1 cellular context compared by ENCODE assay signal in the genomic region with DNA sequence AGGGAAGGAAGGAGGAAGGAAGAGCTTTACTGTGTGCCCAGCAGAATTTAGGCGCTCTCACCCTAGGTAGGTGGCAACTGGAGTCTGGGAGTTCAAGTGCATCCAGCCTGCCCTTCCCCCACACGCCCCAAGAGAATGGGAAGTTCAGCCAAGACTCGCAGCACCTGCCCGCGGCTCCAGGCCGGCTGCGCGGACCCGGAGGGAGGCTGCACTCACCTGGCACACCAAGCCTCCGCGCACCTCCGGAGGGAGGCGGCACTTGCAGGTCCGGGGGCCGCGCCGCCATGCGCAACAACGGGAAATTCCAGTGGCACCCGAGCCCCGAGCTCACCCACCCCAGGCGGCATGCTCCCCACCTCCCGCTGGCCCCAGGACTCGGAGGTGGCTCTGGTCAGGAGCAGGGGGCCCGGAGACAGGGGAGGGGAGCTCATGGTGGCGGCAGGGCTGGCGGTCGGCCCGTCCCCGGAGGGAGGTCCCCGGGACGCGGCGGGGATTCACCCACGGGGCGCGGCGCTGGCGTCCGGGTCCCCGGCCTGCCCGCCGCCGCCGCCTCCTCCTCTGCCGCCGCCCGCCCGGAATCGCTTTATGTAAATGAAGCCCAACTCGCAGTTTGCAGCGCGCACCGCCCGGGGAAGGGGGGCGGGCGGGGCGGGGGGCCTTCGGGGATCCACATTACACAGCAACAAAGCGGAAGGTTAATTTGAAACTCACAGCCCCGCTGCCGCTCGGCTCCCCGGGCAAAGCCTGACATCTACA.
TF ChIP-seq lines count a peak whose summit lies in the region.

A gene with protein sequence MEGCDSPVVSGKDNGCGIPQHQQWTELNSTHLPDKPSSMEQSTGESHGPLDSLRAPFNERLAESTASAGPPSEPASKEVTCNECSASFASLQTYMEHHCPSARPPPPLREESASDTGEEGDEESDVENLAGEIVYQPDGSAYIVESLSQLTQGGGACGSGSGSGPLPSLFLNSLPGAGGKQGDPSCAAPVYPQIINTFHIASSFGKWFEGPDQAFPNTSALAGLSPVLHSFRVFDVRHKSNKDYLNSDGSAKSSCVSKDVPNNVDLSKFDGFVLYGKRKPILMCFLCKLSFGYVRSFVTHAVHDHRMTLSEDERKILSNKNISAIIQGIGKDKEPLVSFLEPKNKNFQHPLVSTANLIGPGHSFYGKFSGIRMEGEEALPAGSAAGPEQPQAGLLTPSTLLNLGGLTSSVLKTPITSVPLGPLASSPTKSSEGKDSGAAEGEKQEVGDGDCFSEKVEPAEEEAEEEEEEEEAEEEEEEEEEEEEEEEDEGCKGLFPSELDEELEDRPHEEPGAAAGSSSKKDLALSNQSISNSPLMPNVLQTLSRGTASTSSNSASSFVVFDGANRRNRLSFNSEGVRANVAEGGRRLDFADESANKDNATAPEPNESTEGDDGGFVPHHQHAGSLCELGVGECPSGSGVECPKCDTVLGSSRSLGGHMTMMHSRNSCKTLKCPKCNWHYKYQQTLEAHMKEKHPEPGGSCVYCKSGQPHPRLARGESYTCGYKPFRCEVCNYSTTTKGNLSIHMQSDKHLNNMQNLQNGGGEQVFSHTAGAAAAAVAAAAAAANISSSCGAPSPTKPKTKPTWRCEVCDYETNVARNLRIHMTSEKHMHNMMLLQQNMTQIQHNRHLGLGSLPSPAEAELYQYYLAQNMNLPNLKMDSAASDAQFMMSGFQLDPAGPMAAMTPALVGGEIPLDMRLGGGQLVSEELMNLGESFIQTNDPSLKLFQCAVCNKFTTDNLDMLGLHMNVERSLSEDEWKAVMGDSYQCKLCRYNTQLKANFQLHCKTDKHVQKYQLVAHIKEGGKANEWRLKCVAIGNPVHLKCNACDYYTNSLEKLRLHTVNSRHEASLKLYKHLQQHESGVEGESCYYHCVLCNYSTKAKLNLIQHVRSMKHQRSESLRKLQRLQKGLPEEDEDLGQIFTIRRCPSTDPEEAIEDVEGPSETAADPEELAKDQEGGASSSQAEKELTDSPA (N-terminal part only) (minus strand): TSS at position 593 of the 756 bp plus-strand sequence. CDS start 87,983 bp downstream, outside the sequence.

TF ChIP-seq in HepG2, 621 proteins besides CTCF, POLR2A, EP300 and RAD21 (continued from another document and continues in another):
- TF ChIP-seq, protein P1, sequence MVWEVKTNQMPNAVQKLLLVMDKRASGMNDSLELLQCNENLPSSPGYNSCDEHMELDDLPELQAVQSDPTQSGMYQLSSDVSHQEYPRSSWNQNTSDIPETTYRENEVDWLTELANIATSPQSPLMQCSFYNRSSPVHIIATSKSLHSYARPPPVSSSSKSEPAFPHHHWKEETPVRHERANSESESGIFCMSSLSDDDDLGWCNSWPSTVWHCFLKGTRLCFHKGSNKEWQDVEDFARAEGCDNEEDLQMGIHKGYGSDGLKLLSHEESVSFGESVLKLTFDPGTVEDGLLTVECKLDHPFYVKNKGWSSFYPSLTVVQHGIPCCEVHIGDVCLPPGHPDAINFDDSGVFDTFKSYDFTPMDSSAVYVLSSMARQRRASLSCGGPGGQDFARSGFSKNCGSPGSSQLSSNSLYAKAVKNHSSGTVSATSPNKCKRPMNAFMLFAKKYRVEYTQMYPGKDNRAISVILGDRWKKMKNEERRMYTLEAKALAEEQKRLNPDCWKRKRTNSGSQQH (CRISPR knock-in tag; IDR thresholded peaks at IDR 0.05; ENCODE audit: low read depth) = no peak
- TF ChIP-seq, protein P2, sequence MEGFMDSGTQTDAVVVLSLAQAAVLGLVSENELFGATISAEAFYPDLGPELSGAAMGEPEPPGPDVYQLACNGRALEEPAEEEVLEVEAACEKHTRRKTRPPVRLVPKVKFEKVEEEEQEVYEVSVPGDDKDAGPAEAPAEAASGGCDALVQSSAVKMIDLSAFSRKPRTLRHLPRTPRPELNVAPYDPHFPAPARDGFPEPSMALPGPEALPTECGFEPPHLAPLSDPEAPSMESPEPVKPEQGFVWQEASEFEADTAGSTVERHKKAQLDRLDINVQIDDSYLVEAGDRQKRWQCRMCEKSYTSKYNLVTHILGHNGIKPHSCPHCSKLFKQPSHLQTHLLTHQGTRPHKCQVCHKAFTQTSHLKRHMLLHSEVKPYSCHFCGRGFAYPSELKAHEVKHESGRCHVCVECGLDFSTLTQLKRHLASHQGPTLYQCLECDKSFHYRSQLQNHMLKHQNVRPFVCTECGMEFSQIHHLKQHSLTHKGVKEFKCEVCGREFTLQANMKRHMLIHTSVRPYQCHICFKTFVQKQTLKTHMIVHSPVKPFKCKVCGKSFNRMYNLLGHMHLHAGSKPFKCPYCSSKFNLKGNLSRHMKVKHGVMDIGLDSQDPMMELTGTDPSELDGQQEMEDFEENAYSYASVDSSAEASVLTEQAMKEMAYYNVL (CRISPR knock-in tag; IDR thresholded peaks at IDR 0.05; ENCODE audit: borderline replicate concordance) = no peak; the same call in 1 of the 2 replicates
- no peak; the same call in 1 of the 2 replicates for TF ChIP-seq SRY (CRISPR knock-in tag; IDR thresholded peaks at IDR 0.05)
- TF ChIP-seq GATAD2A (CRISPR knock-in tag; IDR thresholded peaks at IDR 0.05) = peak; percentile 58; the same call in 1 of the 2 replicates
- TF ChIP-seq, protein P3, sequence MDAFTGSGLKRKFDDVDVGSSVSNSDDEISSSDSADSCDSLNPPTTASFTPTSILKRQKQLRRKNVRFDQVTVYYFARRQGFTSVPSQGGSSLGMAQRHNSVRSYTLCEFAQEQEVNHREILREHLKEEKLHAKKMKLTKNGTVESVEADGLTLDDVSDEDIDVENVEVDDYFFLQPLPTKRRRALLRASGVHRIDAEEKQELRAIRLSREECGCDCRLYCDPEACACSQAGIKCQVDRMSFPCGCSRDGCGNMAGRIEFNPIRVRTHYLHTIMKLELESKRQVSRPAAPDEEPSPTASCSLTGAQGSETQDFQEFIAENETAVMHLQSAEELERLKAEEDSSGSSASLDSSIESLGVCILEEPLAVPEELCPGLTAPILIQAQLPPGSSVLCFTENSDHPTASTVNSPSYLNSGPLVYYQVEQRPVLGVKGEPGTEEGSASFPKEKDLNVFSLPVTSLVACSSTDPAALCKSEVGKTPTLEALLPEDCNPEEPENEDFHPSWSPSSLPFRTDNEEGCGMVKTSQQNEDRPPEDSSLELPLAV (CRISPR knock-in tag; conservative IDR thresholded peaks at IDR 0.05; ENCODE audit: low read depth) = 0 out of 2 replicates have a peak, but pooled peaks have one; percentile 40
- TF ChIP-seq FLYWCH1 (CRISPR knock-in tag; IDR thresholded peaks at IDR 0.05) = 0 out of 2 replicates have a peak, but pooled peaks have one; percentile 12
- TF ChIP-seq, protein P4, sequence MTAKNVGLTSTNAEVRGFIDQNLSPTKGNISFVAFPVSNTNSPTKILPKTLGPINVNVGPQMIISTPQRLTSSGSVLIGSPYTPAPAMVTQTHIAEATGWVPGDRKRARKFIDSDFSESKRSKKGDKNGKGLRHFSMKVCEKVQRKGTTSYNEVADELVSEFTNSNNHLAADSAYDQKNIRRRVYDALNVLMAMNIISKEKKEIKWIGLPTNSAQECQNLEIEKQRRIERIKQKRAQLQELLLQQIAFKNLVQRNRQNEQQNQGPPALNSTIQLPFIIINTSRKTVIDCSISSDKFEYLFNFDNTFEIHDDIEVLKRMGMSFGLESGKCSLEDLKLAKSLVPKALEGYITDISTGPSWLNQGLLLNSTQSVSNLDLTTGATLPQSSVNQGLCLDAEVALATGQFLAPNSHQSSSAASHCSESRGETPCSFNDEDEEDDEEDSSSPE (CRISPR knock-in tag; IDR thresholded peaks at IDR 0.05) = no peak; the same call in 1 of the 2 replicates
- TF ChIP-seq TSC22D2 (CRISPR knock-in tag; IDR thresholded peaks at IDR 0.05; ENCODE audit: borderline replicate concordance) = no peak
- TF ChIP-seq TEAD3 (CRISPR knock-in tag; optimal IDR thresholded peaks at IDR 0.05; ENCODE audit: borderline replicate concordance) = no peak
- no peak for TF ChIP-seq ZNF569 (CRISPR knock-in tag; IDR thresholded peaks at IDR 0.05; ENCODE audit: borderline replicate concordance)
- no peak for TF ChIP-seq HHEX (CRISPR knock-in tag; IDR thresholded peaks at IDR 0.05)
- TF ChIP-seq KDM5A (IDR thresholded peaks at IDR 0.05; ENCODE audit: borderline replicate concordance, low read length) = no peak
- no peak for TF ChIP-seq ATM (IDR thresholded peaks at IDR 0.05; ENCODE audit: borderline replicate concordance)
- TF ChIP-seq SETDB1 (CRISPR knock-in tag; IDR thresholded peaks at IDR 0.05; ENCODE audit: borderline replicate concordance) = no peak
- TF ChIP-seq FOXM1 (CRISPR knock-in tag; IDR thresholded peaks at IDR 0.05) = no peak
- TF ChIP-seq MTA3 (CRISPR knock-in tag; IDR thresholded peaks at IDR 0.05) = no peak
- TF ChIP-seq ZSCAN25 (CRISPR knock-in tag; IDR thresholded peaks at IDR 0.05) = no peak
- TF ChIP-seq ZNF883 (CRISPR knock-in tag; IDR thresholded peaks at IDR 0.05; ENCODE audit: not compliant biosample characterization) = no peak
- TF ChIP-seq, protein P5, sequence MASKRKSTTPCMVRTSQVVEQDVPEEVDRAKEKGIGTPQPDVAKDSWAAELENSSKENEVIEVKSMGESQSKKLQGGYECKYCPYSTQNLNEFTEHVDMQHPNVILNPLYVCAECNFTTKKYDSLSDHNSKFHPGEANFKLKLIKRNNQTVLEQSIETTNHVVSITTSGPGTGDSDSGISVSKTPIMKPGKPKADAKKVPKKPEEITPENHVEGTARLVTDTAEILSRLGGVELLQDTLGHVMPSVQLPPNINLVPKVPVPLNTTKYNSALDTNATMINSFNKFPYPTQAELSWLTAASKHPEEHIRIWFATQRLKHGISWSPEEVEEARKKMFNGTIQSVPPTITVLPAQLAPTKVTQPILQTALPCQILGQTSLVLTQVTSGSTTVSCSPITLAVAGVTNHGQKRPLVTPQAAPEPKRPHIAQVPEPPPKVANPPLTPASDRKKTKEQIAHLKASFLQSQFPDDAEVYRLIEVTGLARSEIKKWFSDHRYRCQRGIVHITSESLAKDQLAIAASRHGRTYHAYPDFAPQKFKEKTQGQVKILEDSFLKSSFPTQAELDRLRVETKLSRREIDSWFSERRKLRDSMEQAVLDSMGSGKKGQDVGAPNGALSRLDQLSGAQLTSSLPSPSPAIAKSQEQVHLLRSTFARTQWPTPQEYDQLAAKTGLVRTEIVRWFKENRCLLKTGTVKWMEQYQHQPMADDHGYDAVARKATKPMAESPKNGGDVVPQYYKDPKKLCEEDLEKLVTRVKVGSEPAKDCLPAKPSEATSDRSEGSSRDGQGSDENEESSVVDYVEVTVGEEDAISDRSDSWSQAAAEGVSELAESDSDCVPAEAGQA (IDR thresholded peaks at IDR 0.05; ENCODE audit: low read depth) = 0 out of 2 replicates have a peak, but pooled peaks have one; percentile 16
- TF ChIP-seq, protein P5 (CRISPR knock-in tag; IDR thresholded peaks at IDR 0.05; ENCODE audit: borderline replicate concordance) = no peak
- TF ChIP-seq ELF1 (CRISPR knock-in tag; IDR thresholded peaks at IDR 0.05) = no peak; the same call in 1 of the 2 replicates
- no peak for TF ChIP-seq ZKSCAN1 (IDR thresholded peaks at IDR 0.05; ENCODE audit: low read length)
- no peak for TF ChIP-seq RFX5 (IDR thresholded peaks at IDR 0.05; ENCODE audit: low read depth, low read length)
- TF ChIP-seq HNF4G (IDR thresholded peaks at IDR 0.05; ENCODE audit: borderline replicate concordance, low read depth, low read length) = 0 out of 2 replicates have a peak, but pooled peaks have one; percentile 10
- TF ChIP-seq HNF4G (CRISPR knock-in tag; IDR thresholded peaks at IDR 0.05; ENCODE audit: borderline replicate concordance, low read depth) = peak; percentile 50; the same call in 1 of the 2 replicates
- no peak for TF ChIP-seq HOXA7 (CRISPR knock-in tag; IDR thresholded peaks at IDR 0.05)
- TF ChIP-seq, protein P6, sequence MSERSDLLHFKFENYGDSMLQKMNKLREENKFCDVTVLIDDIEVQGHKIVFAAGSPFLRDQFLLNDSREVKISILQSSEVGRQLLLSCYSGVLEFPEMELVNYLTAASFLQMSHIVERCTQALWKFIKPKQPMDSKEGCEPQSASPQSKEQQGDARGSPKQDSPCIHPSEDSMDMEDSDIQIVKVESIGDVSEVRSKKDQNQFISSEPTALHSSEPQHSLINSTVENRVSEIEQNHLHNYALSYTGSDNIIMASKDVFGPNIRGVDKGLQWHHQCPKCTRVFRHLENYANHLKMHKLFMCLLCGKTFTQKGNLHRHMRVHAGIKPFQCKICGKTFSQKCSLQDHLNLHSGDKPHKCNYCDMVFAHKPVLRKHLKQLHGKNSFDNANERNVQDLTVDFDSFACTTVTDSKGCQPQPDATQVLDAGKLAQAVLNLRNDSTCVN (CRISPR knock-in tag; IDR thresholded peaks at IDR 0.05; ENCODE audit: borderline replicate concordance) = no peak; the same call in 1 of the 2 replicates
- TF ChIP-seq ZFP90 (CRISPR knock-in tag; IDR thresholded peaks at IDR 0.05; ENCODE audit: borderline replicate concordance) = no peak
- TF ChIP-seq PCBP1 (IDR thresholded peaks at IDR 0.05; ENCODE audit: borderline replicate concordance, low read depth, low read length) = 0 out of 2 replicates have a peak, but pooled peaks have one; percentile 36
- TF ChIP-seq ZNF510 (CRISPR knock-in tag; IDR thresholded peaks at IDR 0.05; ENCODE audit: low read depth) = no peak
- TF ChIP-seq, protein P7, sequence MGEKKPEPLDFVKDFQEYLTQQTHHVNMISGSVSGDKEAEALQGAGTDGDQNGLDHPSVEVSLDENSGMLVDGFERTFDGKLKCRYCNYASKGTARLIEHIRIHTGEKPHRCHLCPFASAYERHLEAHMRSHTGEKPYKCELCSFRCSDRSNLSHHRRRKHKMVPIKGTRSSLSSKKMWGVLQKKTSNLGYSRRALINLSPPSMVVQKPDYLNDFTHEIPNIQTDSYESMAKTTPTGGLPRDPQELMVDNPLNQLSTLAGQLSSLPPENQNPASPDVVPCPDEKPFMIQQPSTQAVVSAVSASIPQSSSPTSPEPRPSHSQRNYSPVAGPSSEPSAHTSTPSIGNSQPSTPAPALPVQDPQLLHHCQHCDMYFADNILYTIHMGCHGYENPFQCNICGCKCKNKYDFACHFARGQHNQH (CRISPR knock-in tag; IDR thresholded peaks at IDR 0.05) = 0 out of 2 replicates have a peak, but pooled peaks have one; percentile 51
- no peak for TF ChIP-seq TCF7L2 (IDR thresholded peaks at IDR 0.05; ENCODE audit: low read depth, low read length)
- peak; percentile 15; the same call in 1 of the 2 replicates for TF ChIP-seq KDM4B (CRISPR knock-in tag; IDR thresholded peaks at IDR 0.05)
- no peak; the same call in 1 of the 2 replicates for TF ChIP-seq ETV6 (CRISPR knock-in tag; conservative IDR thresholded peaks at IDR 0.05)
- no peak for TF ChIP-seq ZNF570 (CRISPR knock-in tag; IDR thresholded peaks at IDR 0.05; ENCODE audit: borderline replicate concordance)
- no peak for TF ChIP-seq RNF2 (conservative IDR thresholded peaks at IDR 0.05; ENCODE audit: low read depth)
- no peak for TF ChIP-seq HCFC1 (IDR thresholded peaks at IDR 0.05; ENCODE audit: low read depth, low read length)
